In the genomic region with DNA sequence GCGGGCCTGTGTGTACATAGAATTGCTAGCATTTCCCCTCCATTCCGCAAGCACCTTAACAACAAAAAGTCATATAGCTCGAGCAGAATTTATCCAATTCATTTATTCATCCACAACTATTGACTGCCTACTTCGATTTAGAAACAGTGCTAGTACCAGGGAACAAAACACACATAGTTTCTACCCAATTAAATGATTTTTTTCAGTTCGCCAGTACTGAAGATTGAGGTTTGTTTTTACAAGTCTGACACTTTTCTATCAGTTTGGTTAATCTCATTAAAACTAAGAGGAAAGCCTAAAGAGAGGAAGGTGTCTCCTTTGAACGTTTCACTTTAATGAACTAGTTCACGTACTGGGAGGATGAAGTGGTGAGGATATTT, we compare ENCODE assay signal across 8 cellular contexts. TPM values are rescaled to one million over a fixed set of nuclear protein-coding genes. Genes with fewer than 3 reads are reported as not detected.
DNase-seq lines count a peak whose midpoint lies in the region; ATAC-seq and TF ChIP-seq lines count a peak whose summit lies in the region.

No MANE protein-coding gene starts in this region.

- peaks cover 23% of the 10 kb centered on the region for H3K27me3 Mint-ChIP-seq in activated naive CD4-positive, alpha-beta T cell treated with anti-CD3 and anti-CD28 coated beads, Interleukin-2, amount 10 ng/mL, durations not matched to agents 7 days and 5 days

- in situ Hi-C loops in transverse colon (cut with MboI; ENCODE audit: low pct_ligation_motif_present in 1 of 4, low pct_unique_long_range_greater_than_20kb in 1 of 4, low sequenced_read_pairs in 3 of 4): no loop called here

- no peak for DNase-seq in activated naive CD4-positive, alpha-beta T cell treated with anti-CD3 and anti-CD28 coated beads, Interleukin-2, amount 10 ng/mL, durations not matched to agents 7 days and 5 days
- DNase-seq in activated naive CD4-positive, alpha-beta T cell treated with anti-CD3 and anti-CD28 coated beads, Interleukin-2, amount 50 U/mL, for 16 hours: no peak
- DNase-seq in ascending aorta (ENCODE audit: low spot score in 2 of 2): no peak
- DNase-seq in right lobe of liver: no peak
- no peak for DNase-seq in transverse colon
- DNase-seq in nucleus accumbens (lab: John Stamatoyannopoulos, UW): no peak
- DNase-seq in NCI-H1105 (lab: John Stamatoyannopoulos, UW): no peak
- DNase-seq in stimulated activated CD4-positive, alpha-beta T cell treated with anti-CD3 and anti-CD28 coated beads, Interleukin-4, amount 100 ng/mL, for 24 hours: no peak

- H3K9me3 Mint-ChIP-seq in activated naive CD4-positive, alpha-beta T cell treated with anti-CD3 and anti-CD28 coated beads, Interleukin-2, amount 10 ng/mL, durations not matched to agents 7 days and 5 days: peaks cover 4% of the 10 kb centered on the region

- no peaks in the 10 kb centered on the region for H3K27me3 ChIP-seq in ascending aorta
- no peaks in the 10 kb centered on the region for H3K27me3 ChIP-seq in right lobe of liver
- no peaks in the 10 kb centered on the region for H3K27me3 ChIP-seq in transverse colon

- no peak for ATAC-seq in right lobe of liver

- H3K4me1 ChIP-seq in ascending aorta (peaks cover 0 to 7% of the 10 kb centered on the region in 2 donors), right lobe of liver (peaks cover 0 to 24% (median 11%) of the 10 kb centered on the region in 4 donors), transverse colon (peaks cover 17 to 42% (median 26%) of the 10 kb centered on the region in 4 donors)

- peaks cover 50% of the 10 kb centered on the region for H3K4me1 Mint-ChIP-seq in activated naive CD4-positive, alpha-beta T cell treated with anti-CD3 and anti-CD28 coated beads, Interleukin-2, amount 10 ng/mL, durations not matched to agents 7 days and 5 days

- intact Hi-C loops in ascending aorta (cut with DNase I) (loop anchor here (1.0 to 5.0 kb wide), 5 partner anchors 28 to 254 kb away; partner anchors contain the start of genes BLTP3A, ILRUN, SNRPC and TCP11), right lobe of liver (cut with DNase I) (no loop called here), transverse colon (cut with DNase I; ENCODE audit: low total_unique reads) (no loop called here)

- TF ChIP-seq POLR2A in right lobe of liver (IDR thresholded peaks at IDR 0.05): no peak
- TF ChIP-seq POLR2A in transverse colon (IDR thresholded peaks at IDR 0.05): no peak

- H3K36me3 Mint-ChIP-seq in activated naive CD4-positive, alpha-beta T cell treated with anti-CD3 and anti-CD28 coated beads, Interleukin-2, amount 10 ng/mL, durations not matched to agents 7 days and 5 days: peaks cover 15% of the 10 kb centered on the region

- WGBS in right lobe of liver (ENCODE audit: insufficient coverage, low coverage, low lambda C conversion rate, missing lambda C conversion rate): 0% methylated on average over 7 of the region's 7 CpGs
- WGBS in transverse colon (ENCODE audit: low coverage in 1 of 2), 2 donors: 1% methylated on average over 7 of the region's 7 CpGs

- H3K36me3 ChIP-seq in ascending aorta (peaks cover 0 to 6% of the 10 kb centered on the region in 2 donors), right lobe of liver (no peaks in the 10 kb centered on the region), transverse colon (peaks cover 0 to 12% (median 0%) of the 10 kb centered on the region in 4 donors)

- H3K4me3 ChIP-seq in ascending aorta (peak overlapping the region; percentile 77 to 91), right lobe of liver (peak overlapping the region; percentile 81 to 98 (median 96)), transverse colon (peak overlapping the region; percentile 88 to 96 (median 92))

- no peaks in the 10 kb centered on the region for H3K9me3 ChIP-seq in ascending aorta
- no peaks in the 10 kb centered on the region for H3K9me3 ChIP-seq in right lobe of liver
- H3K9me3 ChIP-seq in transverse colon: no peaks in the 10 kb centered on the region

- peak overlapping the region; percentile 95 for H3K27ac Mint-ChIP-seq in activated naive CD4-positive, alpha-beta T cell treated with anti-CD3 and anti-CD28 coated beads, Interleukin-2, amount 10 ng/mL, durations not matched to agents 7 days and 5 days

- no peak for TF ChIP-seq EP300 in transverse colon (IDR thresholded peaks at IDR 0.05; ENCODE audit: low read depth)

- H3K27ac ChIP-seq in ascending aorta (peak overlapping the region; percentile 82 to 96), right lobe of liver (peak overlapping the region; percentile 76 to 80 (median 76)), transverse colon (peak overlapping the region; percentile 87 to 93 (median 90))

- CTCF ChIA-PET in activated naive CD4-positive, alpha-beta T cell treated with anti-CD3 and anti-CD28 coated beads, Interleukin-2, amount 10 ng/mL, durations not matched to agents 7 days and 5 days (lab: Charles Lee): interaction anchor here (0.7 kb wide), 1 partner anchor 32 kb away, joined by 3 read pairs; no protein-coding TSS in a partner anchor

- TF ChIP-seq CTCF in ascending aorta (IDR thresholded peaks at IDR 0.05) (no peak), right lobe of liver (IDR thresholded peaks at IDR 0.05) (no peak), transverse colon (IDR thresholded peaks at IDR 0.05) (no peak)

- peak overlapping the region; percentile 97 for H3K4me3 Mint-ChIP-seq in activated naive CD4-positive, alpha-beta T cell treated with anti-CD3 and anti-CD28 coated beads, Interleukin-2, amount 10 ng/mL, durations not matched to agents 7 days and 5 days

RNA-seq across cellular contexts. Expression of gene TAF11, which starts 0.6 kb away (rescaled TPM):
- total RNA-seq in ascending aorta: 0.85 TPM
- 10 to 100 TPM in 3 of 6 experiments, 1 to 10 TPM in 3; 8.9 to 13.4 (median 10.3) TPM for total RNA-seq in right lobe of liver
- total RNA-seq in transverse colon: 10 to 100 TPM in 2 of 4 donors, 1 to 10 TPM in 2; 6.4 to 35.1 (median 19.9) TPM

RNA-seq across cellular contexts. Expression of gene ANKS1A, which starts 0.6 kb away (rescaled TPM):
- total RNA-seq in ascending aorta: 20.9 TPM
- 10 to 100 TPM in 4 of 6 experiments, 1 to 10 TPM in 2; 6.7 to 17.4 (median 10.5) TPM for total RNA-seq in right lobe of liver
- 10 to 100 TPM; 37.5 to 44.0 (median 38.9) TPM for total RNA-seq in transverse colon
